Comparison of ENCODE assay signal across 1 cellular context in the genomic region with DNA sequence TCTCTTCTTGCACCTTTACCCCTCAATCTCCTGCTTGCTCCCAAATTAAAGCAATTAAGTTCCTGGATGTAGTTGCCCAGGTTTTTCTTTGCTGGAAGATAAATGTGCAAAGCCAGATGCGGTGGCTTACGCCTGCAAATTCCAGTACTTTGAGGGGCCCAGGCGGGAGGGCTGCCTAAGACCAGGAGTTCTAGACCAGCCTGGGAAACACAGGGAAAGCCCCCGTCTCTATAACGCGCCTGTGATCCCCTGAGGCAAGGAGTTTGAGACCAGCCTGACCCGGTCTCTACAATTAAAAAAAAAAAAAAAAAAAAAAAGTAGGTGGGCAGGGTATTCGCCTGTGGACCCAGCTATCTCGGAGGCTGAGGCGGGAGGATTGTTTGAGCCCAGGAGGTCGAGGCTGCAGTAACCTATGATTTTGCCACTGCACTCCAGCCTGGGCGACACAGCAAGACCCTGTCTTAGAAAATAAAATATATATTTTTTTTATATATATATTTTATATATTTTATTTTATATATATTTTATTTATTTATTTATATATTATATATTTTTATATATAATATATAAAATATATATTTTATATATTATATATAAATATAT.
TF ChIP-seq lines count a peak whose summit lies in the region.

No MANE protein-coding gene starts in this region.

TF ChIP-seq in IMR-90, 13 proteins besides CTCF, POLR2A, EP300 and RAD21 (continued from another document):
- no peak for TF ChIP-seq ELK1 (IDR thresholded peaks at IDR 0.05; ENCODE audit: borderline replicate concordance, low read depth, low read length)
- no peak for TF ChIP-seq MAZ (IDR thresholded peaks at IDR 0.05; ENCODE audit: borderline replicate concordance, low read depth, low read length)
- no peak for TF ChIP-seq FOS (IDR thresholded peaks at IDR 0.05; ENCODE audit: low read depth, low read length)
- no peak for TF ChIP-seq NFE2L2 (IDR thresholded peaks at IDR 0.05; ENCODE audit: low read depth, low read length)
- no peak for TF ChIP-seq BHLHE40 (IDR thresholded peaks at IDR 0.05; ENCODE audit: low read depth, low read length)
- no peak for TF ChIP-seq CEBPB (IDR thresholded peaks at IDR 0.05; ENCODE audit: low read depth, low read length)
